30 cellular contexts compared by ENCODE assay signal in genomic region chr2:171341394-171341793, GRCh38.
"Had no signal": no experiment of that assay in that cellular context is flagged by ENCODE, and none has a peak within 500 bp of the region (broad histone marks: within the 10 kb centered on the region; RNA-seq: fewer than 3 reads in every experiment).

No MANE protein-coding gene starts in this region.

- H3K9me3 Mint-ChIP-seq: activated CD4-positive, alpha-beta memory T cell treated with anti-CD3 and anti-CD28 coated beads for 36 hours; activated CD4-positive, alpha-beta T cell treated with anti-CD3 and anti-CD28 coated beads, Interleukin-2, amount 10 ng/mL, durations not matched to agents 7 days and 5 days; activated naive CD4-positive, alpha-beta T cell treated with anti-CD3 and anti-CD28 coated beads, Interleukin-2, amount 50 U/mL, for 72 hours; activated T-cell treated with anti-CD3 and anti-CD28 coated beads, Interleukin-2, amount 50 U/mL, for 4 hours; T-helper 1 cell treated with Interleukin-12 subunit alpha and Interleukin-12 subunit beta and Interleukin-4 antibody, amounts not matched to agents 30 μg/mL and 1 μg/mL, for 36 hours had no signal

- H3K4me3 ChIP-seq: ascending aorta, body of pancreas, MG63, Peyer's patch, SJSA1 had no signal

- H3K27ac ChIP-seq: ascending aorta, body of pancreas, Peyer's patch, RWPE1, SJSA1, VCaP had no signal

- H3K27me3 Mint-ChIP-seq: activated CD4-positive, alpha-beta memory T cell treated with anti-CD3 and anti-CD28 coated beads for 36 hours; activated CD4-positive, alpha-beta T cell treated with anti-CD3 and anti-CD28 coated beads, Interleukin-2, amount 10 ng/mL, durations not matched to agents 7 days and 5 days; activated naive CD8-positive, alpha-beta T cell treated with anti-CD3 and anti-CD28 coated beads, Interleukin-2, amount 50 U/mL, for 24 hours had no signal

- ATAC-seq: activated naive CD4-positive, alpha-beta T cell treated with anti-CD3 and anti-CD28 coated beads, Interleukin-2, amount 50 U/mL, for 72 hours; activated naive CD8-positive, alpha-beta T cell treated with anti-CD3 and anti-CD28 coated beads, Interleukin-2, amount 50 U/mL, for 24 hours; activated T-cell treated with anti-CD3 and anti-CD28 coated beads, Interleukin-2, amount 50 U/mL, for 4 hours; body of pancreas had no signal

- H3K27me3 ChIP-seq: ascending aorta, body of pancreas, MG63, Peyer's patch, SJSA1 had no signal

- H3K4me3 Mint-ChIP-seq: activated CD4-positive, alpha-beta memory T cell treated with anti-CD3 and anti-CD28 coated beads for 36 hours; activated CD4-positive, alpha-beta T cell treated with anti-CD3 and anti-CD28 coated beads, Interleukin-2, amount 10 ng/mL, durations not matched to agents 7 days and 5 days; activated naive CD8-positive, alpha-beta T cell treated with anti-CD3 and anti-CD28 coated beads, Interleukin-2, amount 50 U/mL, for 24 hours; activated T-cell treated with anti-CD3 and anti-CD28 coated beads, Interleukin-2, amount 50 U/mL, for 4 hours; T-helper 1 cell treated with Interleukin-12 subunit alpha and Interleukin-12 subunit beta and Interleukin-4 antibody, amounts not matched to agents 30 μg/mL and 1 μg/mL, for 36 hours had no signal

- H3K27ac Mint-ChIP-seq: activated CD4-positive, alpha-beta memory T cell treated with anti-CD3 and anti-CD28 coated beads for 36 hours; activated CD4-positive, alpha-beta T cell treated with anti-CD3 and anti-CD28 coated beads, Interleukin-2, amount 10 ng/mL, durations not matched to agents 7 days and 5 days; activated naive CD4-positive, alpha-beta T cell treated with anti-CD3 and anti-CD28 coated beads, Interleukin-2, amount 50 U/mL, for 72 hours; activated naive CD8-positive, alpha-beta T cell treated with anti-CD3 and anti-CD28 coated beads, Interleukin-2, amount 50 U/mL, for 24 hours; T-helper 1 cell treated with Interleukin-12 subunit alpha and Interleukin-12 subunit beta and Interleukin-4 antibody, amounts not matched to agents 30 μg/mL and 1 μg/mL, for 36 hours had no signal

- H3K4me1 ChIP-seq: ascending aorta, body of pancreas had no signal

- DNase-seq: activated CD4-positive, alpha-beta memory T cell treated with anti-CD3 and anti-CD28 coated beads for 36 hours; activated CD4-positive, alpha-beta T cell treated with anti-CD3 and anti-CD28 coated beads, Interleukin-2, amount 10 ng/mL, durations not matched to agents 7 days and 5 days; activated CD4-positive, CD25-positive, alpha-beta regulatory T cell; activated CD8-positive, alpha-beta memory T cell treated with anti-CD3 and anti-CD28 coated beads for 24 hours; activated effector memory CD4-positive, alpha-beta T cell treated with anti-CD3 and anti-CD28 coated beads, Interleukin-2, amount 50 U/mL, for 16 hours; activated naive CD4-positive, alpha-beta T cell treated with Interleukin-2 at 50 U/mL for 16 hours; activated naive CD8-positive, alpha-beta T cell treated with anti-CD3 and anti-CD28 coated beads, Interleukin-2, amount 50 U/mL, for 24 hours; activated T-cell treated with anti-CD3 and anti-CD28 coated beads, Interleukin-2, amount 50 U/mL, for 4 hours; amniotic stem cell; body of pancreas; central memory CD4-positive, alpha-beta T cell; KG1; MG63; MV-4-11; NCI-H1092 treated with DMSO at 0.1 percent for 48 hours; NCI-H1417 treated with DMSO at 0.1 percent for 48 hours; NCI-H1694; NCI-H2029; NCI-H2107; NCI-H510A treated with DMSO at 0.1 percent for 48 hours; NK-92 treated with Interleukin-12 subunit alpha and Interleukin-12 subunit beta, amount 100 ng/mL, for 24 hours; Peyer's patch; SHP77; T-helper 9 cell had no signal

- H3K36me3 ChIP-seq: ascending aorta, MG63, Peyer's patch, SJSA1 had no signal

- H3K9me3 ChIP-seq: ascending aorta, body of pancreas, MG63, Peyer's patch, SJSA1 had no signal
